In the genomic region with DNA sequence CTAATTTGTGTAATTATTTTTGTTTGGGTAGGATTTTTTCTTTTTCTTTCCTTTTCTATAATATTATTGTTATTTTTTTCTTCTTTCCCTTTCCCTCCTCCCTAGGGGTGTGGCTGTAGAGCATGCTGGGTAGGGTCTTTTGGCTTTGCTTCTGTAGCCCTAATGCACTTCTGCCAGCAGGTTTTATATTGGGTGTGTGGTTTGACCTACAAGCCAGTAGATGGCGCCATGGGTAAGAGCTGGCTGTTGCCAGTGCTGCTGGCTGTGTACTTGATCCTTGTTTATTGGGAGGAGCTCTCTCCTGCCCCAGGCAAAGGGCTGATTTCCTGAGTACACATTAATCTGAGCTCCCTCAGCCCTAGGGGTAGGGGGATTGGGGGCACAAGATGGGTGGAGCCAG, we compare ENCODE assay signal across 8 cellular contexts.
DNase-seq lines count a peak whose midpoint lies in the region; ATAC-seq, FAIRE-seq and TF ChIP-seq lines count a peak whose summit lies in the region.
"Not testable (repeated sequence)": the region's sequence is repeated elsewhere in the genome, so short reads cannot be mapped to it uniquely, and the experiment has no call there.

No MANE protein-coding gene starts in this region.

- H3K4me3 ChIP-seq in CD4-positive, CD25-positive, alpha-beta regulatory T cell (ENCODE audit: low read depth, low read length); GM12878; fibroblast of pulmonary artery (replicated peaks; ENCODE audit: low read depth, low read length); lower lobe of right lung: not testable (repeated sequence)

- H3K79me2 ChIP-seq in GM12878 (ENCODE audit: control insufficient read depth, insufficient read depth, low read length), result not testable (repeated sequence)

- POLR2A ChIA-PET in GM12878 (lab: Charles Lee), result not testable (repeated sequence)

- 0% methylated on average over 1 of the region's 1 CpG for WGBS in GM12878 (ENCODE audit: insufficient coverage, insufficient replicate concordance, low lambda C conversion rate, missing lambda C conversion rate)

- peaks cover 0 to 29% (median 16%) of the 10 kb centered on the region in 4 donors for H3K4me1 Mint-ChIP-seq in CD4-positive, CD25-positive, alpha-beta regulatory T cell

- not testable (repeated sequence) for ATAC-seq in CD4-positive, CD25-positive, alpha-beta regulatory T cell (ENCODE audit: low read depth in 2 of 2); lower lobe of right lung
- ATAC-seq in GM12878, result 0 out of 3 replicates have a peak, but pooled peaks have one; percentile 21

- TF ChIP-seq POLR2A in GM12878 (IDR thresholded peaks at IDR 0.05; ENCODE audit: low read depth, low read length), result not testable (repeated sequence)

- in situ Hi-C loops in GM13976 (cut with MboI; ENCODE audit: low sequenced_read_pairs, unreplicated experiment); GM12878 (cut with MboI): not testable (repeated sequence)

- TF ChIP-seq RAD21 in GM12878 (IDR thresholded peaks at IDR 0.05; ENCODE audit: insufficient read depth, low read depth, low read length), result peak; percentile 57

- RAD21 ChIA-PET in GM12878 (lab: Charles Lee; ENCODE audit: unreplicated experiment), result interaction anchor here (1.3 to 1.8 kb wide), 2 partner anchors 11 to 147 kb away, joined by 4 to 5 read pairs; no protein-coding TSS in a partner anchor

- DNase-seq in CD4-positive, CD25-positive, alpha-beta regulatory T cell, result peak in 2 of 3 donors; percentile 37 to 41
- DNase-seq in GM13976 (ENCODE audit: low spot score); GM12878 (ENCODE audit: low read depth, low spot score); lower lobe of right lung: not testable (repeated sequence)
- DNase-seq in NCI-H1105 treated with DMSO at 0.1 percent for 48 hours (lab: John Stamatoyannopoulos, UW), result peak; percentile 0
- peak; percentile 24 for DNase-seq in SIG-M5 treated with dmso at 0.1 percent for 504 hours (lab: John Stamatoyannopoulos, UW; ENCODE audit: unreplicated experiment)
- peak; percentile 36 for DNase-seq in fibroblast of pulmonary artery (ENCODE audit: low read depth)
- DNase-seq in stimulated activated CD4-positive, alpha-beta T cell treated with anti-CD3 and anti-CD28 coated beads, Interleukin-1b, Interleukin-23, amount 100 ng/mL, for 48 hours, result peak; percentile 6

- SMC1A ChIA-PET in GM12878 (lab: Charles Lee; ENCODE audit: uncharacterized antibody, unreplicated experiment), result interaction anchor here (1.6 to 2.9 kb wide), 2 partner anchors 93 to 144 kb away, joined by 4 to 10 read pairs; no protein-coding TSS in a partner anchor

- BruUV-seq in GM12878 (replicated peaks; lab: Mats Ljungman, UMichigan), result not testable (repeated sequence)

- H3K9me3 Mint-ChIP-seq in CD4-positive, CD25-positive, alpha-beta regulatory T cell, result not testable (repeated sequence)

- not testable (repeated sequence) for H2AFZ ChIP-seq in GM12878 (ENCODE audit: control insufficient read depth, low read depth, low read length)

- H3K27me3 ChIP-seq in CD4-positive, CD25-positive, alpha-beta regulatory T cell (ENCODE audit: control insufficient read depth, insufficient read depth, low read length); GM12878 (replicated peaks in 1 of 2; ENCODE audit: control insufficient read depth in 2 of 2, insufficient read depth in 2 of 2, low read length in 1 of 2); lower lobe of right lung (ENCODE audit: low read depth): not testable (repeated sequence)

- not testable (repeated sequence) for H3K4me2 ChIP-seq in GM12878 (ENCODE audit: control insufficient read depth, insufficient read depth)

- H3K27ac Mint-ChIP-seq in CD4-positive, CD25-positive, alpha-beta regulatory T cell, result peak overlapping the region in 1 of 3 donors; percentile 29

- H4K20me1 ChIP-seq in GM12878 (ENCODE audit: control insufficient read depth, insufficient read depth), result not testable (repeated sequence)

- TF ChIP-seq EP300 in GM12878 (IDR thresholded peaks at IDR 0.05; ENCODE audit: borderline replicate concordance in 1 of 2, control insufficient read depth in 1 of 2, low read depth in 2 of 2, low read length in 2 of 2), result not testable (repeated sequence)

- not testable (repeated sequence) for H3K27ac ChIP-seq in CD4-positive, CD25-positive, alpha-beta regulatory T cell (ENCODE audit: insufficient read depth, low read length, poor library complexity, severe bottlenecking); GM12878 (ENCODE audit: control insufficient read depth, insufficient read depth); lower lobe of right lung

- not testable (repeated sequence) for H3K36me3 Mint-ChIP-seq in CD4-positive, CD25-positive, alpha-beta regulatory T cell

- intact Hi-C loops in GM12878 (cut with micrococcal nuclease; ENCODE audit: unreplicated experiment), result loop anchor here (2.0 kb wide), 1 partner anchor 90 kb away; no protein-coding TSS in a partner anchor
- intact Hi-C loops in lower lobe of right lung (cut with DNase I), result not testable (repeated sequence)

- H3K9ac ChIP-seq in GM12878 (ENCODE audit: control insufficient read depth, insufficient read depth, low read length), result not testable (repeated sequence)

- CTCF ChIA-PET in GM12878 (lab: Yijun Ruan, JAX), result interaction anchor here (0.7 to 4.4 kb wide), 13 partner anchors 11 to 388 kb away, joined by 3 to 34 read pairs (median 4); no protein-coding TSS in a partner anchor

- FAIRE-seq in GM12878 (lab: Jason Lieb, UNC), result not testable (repeated sequence)

- H3K4me1 ChIP-seq in CD4-positive, CD25-positive, alpha-beta regulatory T cell (ENCODE audit: control insufficient read depth, insufficient read depth, low read length, poor library complexity, severe bottlenecking); GM12878 (ENCODE audit: control insufficient read depth, insufficient read depth, low read length); lower lobe of right lung: not testable (repeated sequence)

- not testable (repeated sequence) for H3K9me3 ChIP-seq in CD4-positive, CD25-positive, alpha-beta regulatory T cell (ENCODE audit: control insufficient read depth in 2 of 2, low read length in 2 of 2); GM12878 (replicated peaks; ENCODE audit: control insufficient read depth, insufficient read depth, low read length); lower lobe of right lung

- TF ChIP-seq CTCF in GM13976 (IDR thresholded peaks at IDR 0.05; ENCODE audit: borderline replicate concordance, control extremely low read depth, extremely low read depth, insufficient read depth, missing control alignments) (peak; percentile 33), GM12878 (IDR thresholded peaks at IDR 0.05 in 2 of 3, conservative IDR thresholded peaks at IDR 0.05 in 1 of 3; ENCODE audit: control insufficient read depth in 2 of 3, extremely low read depth in 1 of 3, insufficient read depth in 1 of 3, low read depth in 3 of 3, low read length in 3 of 3) (peak; percentile 27 to 43 (median 42); a peak in 4 of 6 replicates), fibroblast of pulmonary artery (IDR thresholded peaks at IDR 0.05; ENCODE audit: low read length, missing control alignments) (peak; percentile 40), lower lobe of right lung (IDR thresholded peaks at IDR 0.05) (peak; percentile 58)

- H3K36me3 ChIP-seq in CD4-positive, CD25-positive, alpha-beta regulatory T cell (ENCODE audit: control insufficient read depth, insufficient read depth, low read length); GM12878 (ENCODE audit: control insufficient read depth in 2 of 2, insufficient read depth in 2 of 2, low read length in 1 of 2); lower lobe of right lung: not testable (repeated sequence)

- peaks cover 13% of the 10 kb centered on the region for H3K27me3 Mint-ChIP-seq in CD4-positive, CD25-positive, alpha-beta regulatory T cell

- peak overlapping the region in 2 of 4 donors; percentile 67 to 85 for H3K4me3 Mint-ChIP-seq in CD4-positive, CD25-positive, alpha-beta regulatory T cell

TF ChIP-seq in GM12878, 131 proteins besides CTCF, POLR2A, EP300 and RAD21:
- peak; percentile 32; the same call in 1 of the 2 replicates for TF ChIP-seq RUNX3 (IDR thresholded peaks at IDR 0.05; ENCODE audit: low read length)
